Comparison of ENCODE assay signal across 19 cellular contexts in the genomic region with DNA sequence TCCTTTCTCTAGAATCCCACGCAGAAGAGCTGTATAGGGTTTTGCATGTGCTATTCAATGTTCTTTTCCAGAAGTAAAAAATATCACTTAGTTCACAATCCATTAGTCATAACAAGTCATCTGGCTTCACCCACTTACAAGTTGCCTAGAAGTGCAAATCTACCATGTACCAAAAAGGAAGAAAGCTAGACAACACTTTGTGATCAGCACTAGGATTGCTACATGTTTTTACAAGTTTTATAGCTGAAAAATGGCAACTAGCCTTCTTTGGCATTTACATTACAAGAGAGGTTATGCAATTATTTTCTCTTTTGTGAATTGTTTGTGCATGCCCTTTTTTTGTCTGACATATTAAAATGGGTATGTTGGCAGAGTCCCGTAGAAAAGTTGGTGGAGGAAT.
DNase-seq lines count a peak whose midpoint lies in the region; ATAC-seq and TF ChIP-seq lines count a peak whose summit lies in the region.
"Had no signal": no experiment of that assay in that cellular context is flagged by ENCODE, and none has a peak within 500 bp of the region (broad histone marks: within the 10 kb centered on the region; RNA-seq: fewer than 3 reads in every experiment).

No MANE protein-coding gene starts in this region.

- H3K9ac ChIP-seq in OCI-LY3 (ENCODE audit: low read length), result no peak overlapping the region

- H4K20me1 ChIP-seq in OCI-LY3 (ENCODE audit: insufficient read depth, low read length) (no peaks in the 10 kb centered on the region), osteoblast (ENCODE audit: insufficient read depth, low read length) (no peaks in the 10 kb centered on the region)

- ATAC-seq in left ventricle myocardium superior (no peak), HG02763 (IDR thresholded peaks at IDR 0.05; ENCODE audit: unreplicated experiment) (no peak)

- H3K36me3 ChIP-seq in OCI-LY3 (replicated peaks; ENCODE audit: low read depth, low read length), result no peaks in the 10 kb centered on the region
- H3K36me3 ChIP-seq in osteoblast (ENCODE audit: insufficient read depth, low read length), result no peaks in the 10 kb centered on the region
- H3K36me3 ChIP-seq in thyroid gland, result no peaks in the 10 kb centered on the region
- H3K36me3 ChIP-seq: vagina had no signal

- H3K4me1 ChIP-seq in OCI-LY3 (ENCODE audit: low read length) (peaks cover 26% of the 10 kb centered on the region), osteoblast (ENCODE audit: insufficient read depth, low read length) (peaks cover 3% of the 10 kb centered on the region), thyroid gland (no peaks in the 10 kb centered on the region)

- H3K79me2 ChIP-seq in OCI-LY3 (ENCODE audit: low read length) (no peaks in the 10 kb centered on the region), osteoblast (ENCODE audit: insufficient read depth, low read length) (no peaks in the 10 kb centered on the region)

- H2AFZ ChIP-seq in OCI-LY3 (ENCODE audit: low read depth, low read length), result no peak overlapping the region
- H2AFZ ChIP-seq in osteoblast (ENCODE audit: low read length), result peak overlapping the region; percentile 9

- peak overlapping the region; percentile 70; the same call in 1 of the 2 replicates for H3K4me2 ChIP-seq in OCI-LY3 (ENCODE audit: low read length)
- peak overlapping the region; percentile 34 for H3K4me2 ChIP-seq in osteoblast (ENCODE audit: insufficient read depth, low read length)

- no peak overlapping the region for H3K27ac ChIP-seq in OCI-LY3 (ENCODE audit: low read length)
- no peak overlapping the region for H3K27ac ChIP-seq in osteoblast (ENCODE audit: low read depth, low read length)
- no peak overlapping the region for H3K27ac ChIP-seq in thyroid gland
- H3K27ac ChIP-seq: vagina had no signal

- intact Hi-C loops in left ventricle myocardium superior (cut with micrococcal nuclease) (no loop called here), thyroid gland (cut with DNase I) (no loop called here)

- 82 to 86% methylated on average over 2 of the region's 2 CpGs for WGBS in thyroid gland, 2 donors

- H3K9me3 ChIP-seq in OCI-LY3 (ENCODE audit: insufficient read depth, low read length) (no peaks in the 10 kb centered on the region), osteoblast (ENCODE audit: low read depth, low read length) (no peaks in the 10 kb centered on the region), thyroid gland (no peaks in the 10 kb centered on the region)
- H3K9me3 ChIP-seq: vagina had no signal

- no peak for TF ChIP-seq POLR2A in thyroid gland (IDR thresholded peaks at IDR 0.05)

- DNase-seq in Ammon's horn (ENCODE audit: low spot score) (peak; percentile 4), fibroblast of gingiva (ENCODE audit: low read depth) (peak; percentile 44), osteoblast (ENCODE audit: insufficient read length, low spot score, missing footprints) (peak; percentile 73), GOT3 (lab: John Stamatoyannopoulos, UW) (no peak), left ventricle myocardium superior (no peak), thyroid gland (no peak)
- DNase-seq: activated CD4-positive, alpha-beta T cell treated with anti-CD3 and anti-CD28 coated beads, Interleukin-2, amount 10 ng/mL, durations not matched to agents 24 days and 14 days; activated CD8-positive, alpha-beta memory T cell treated with anti-CD3 and anti-CD28 coated beads, Interleukin-2, amount 50 U/mL, for 4 hours; activated effector memory CD4-positive, alpha-beta T cell treated with anti-CD3 and anti-CD28 coated beads, Interleukin-2, amount 50 U/mL, for 16 hours; DND-41; effector CD4-positive, alpha-beta T cell; midbrain; NCI-H146; NCI-H2171 treated with DMSO at 0.1 percent for 48 hours; NCI-H526 treated with DMSO at 0.1 percent for 48 hours; stimulated activated CD8-positive, alpha-beta memory T cell treated with anti-CD3 and anti-CD28 coated beads, Interleukin-4, amount 100 ng/mL, for 48 hours had no signal

- H3K27me3 ChIP-seq in OCI-LY3 (ENCODE audit: low read depth, low read length) (no peaks in the 10 kb centered on the region), osteoblast (ENCODE audit: insufficient read depth, low read length) (no peaks in the 10 kb centered on the region), thyroid gland (no peaks in the 10 kb centered on the region)
- H3K27me3 ChIP-seq: vagina had no signal

- TF ChIP-seq CTCF in OCI-LY3 (IDR thresholded peaks at IDR 0.05; ENCODE audit: low read depth, low read length) (no peak), osteoblast (IDR thresholded peaks at IDR 0.05; ENCODE audit: extremely low read depth, low read depth, low read length) (no peak), thyroid gland (IDR thresholded peaks at IDR 0.05) (no peak)

- H3K4me3 ChIP-seq in OCI-LY3 (ENCODE audit: low read length), result no peak overlapping the region
- no peak overlapping the region for H3K4me3 ChIP-seq in osteoblast (ENCODE audit: insufficient read depth, low read length)
- no peak overlapping the region for H3K4me3 ChIP-seq in thyroid gland (replicated peaks in 1 of 3)
- H3K4me3 ChIP-seq: vagina had no signal

Comparison
In these comparisons a context has a peak if more than half of its experiments do, and no peak if none do; other contexts are left out.
1. DNase-seq: peak in Ammon's horn (single experiment), fibroblast of gingiva (single experiment) and osteoblast (single experiment); none in GOT3 (single experiment), left ventricle myocardium superior (single experiment) and thyroid gland (0 of 2).